Comparison of ENCODE assay signal across 8 cellular contexts in genomic region chr10:88108115-88108610, GRCh38.
A peak's percentile ranks its signal among the peaks of the same experiment; 100 is the strongest.
DNase-seq lines count a peak whose midpoint lies in the region; ATAC-seq, FAIRE-seq and TF ChIP-seq lines count a peak whose summit lies in the region.

No MANE protein-coding gene starts in this region.

- peak overlapping the region; percentile 40 for H3K4me2 ChIP-seq in GM12878 (ENCODE audit: control insufficient read depth, insufficient read depth)

- peak; percentile 41; the same call in 1 of the 2 replicates for TF ChIP-seq RAD21 in GM12878 (IDR thresholded peaks at IDR 0.05; ENCODE audit: insufficient read depth, low read depth, low read length)

- no peak overlapping the region for H3K4me3 ChIP-seq in GM12878

- no peaks in the 10 kb centered on the region; the same call in 1 of the 2 replicates for H3K79me2 ChIP-seq in GM12878 (ENCODE audit: control insufficient read depth, insufficient read depth, low read length)

- CTCF ChIA-PET in GM12878 (lab: Yijun Ruan, JAX): interaction anchor here (0.7 to 2.4 kb wide), 28 partner anchors 9 to 446 kb away, joined by 3 to 29 read pairs (median 6); partner anchors contain the start of genes KLLN and PTEN

- no TSS peak for BruUV-seq in GM12878 (replicated peaks; lab: Mats Ljungman, UMichigan)

- intact Hi-C loops in GM12878 (cut with micrococcal nuclease; ENCODE audit: unreplicated experiment): loop anchor here (1.0 to 2.0 kb wide), 4 partner anchors 17 to 279 kb away; no protein-coding TSS in a partner anchor

- H3K9me3 ChIP-seq in GM12878 (replicated peaks; ENCODE audit: control insufficient read depth, insufficient read depth, low read length): no peaks in the 10 kb centered on the region; the same call in 2 of the 3 replicates

- H3K4me1 ChIP-seq in GM12878 (ENCODE audit: control insufficient read depth, insufficient read depth, low read length): peaks cover 92% of the 10 kb centered on the region

- peak; percentile 34 for ATAC-seq in GM19397 (IDR thresholded peaks at IDR 0.05; ENCODE audit: unreplicated experiment)
- ATAC-seq in GM12878: peak; percentile 56
- ATAC-seq in HG03439 (IDR thresholded peaks at IDR 0.05; ENCODE audit: unreplicated experiment): no peak

- SMC1A ChIA-PET in GM12878 (lab: Charles Lee; ENCODE audit: uncharacterized antibody, unreplicated experiment): interaction anchor here (0.6 to 14.9 kb wide), 31 partner anchors 11 to 444 kb away, joined by 3 to 229 read pairs (median 4); no protein-coding TSS in a partner anchor

- RAD21 ChIA-PET in GM12878 (lab: Charles Lee; ENCODE audit: unreplicated experiment): interaction anchor here (0.7 to 7.4 kb wide), 27 partner anchors 8 to 351 kb away, joined by 3 to 102 read pairs (median 4); partner anchors contain the start of genes ATAD1, KLLN and PTEN

- peak; percentile 76 for FAIRE-seq in GM12878 (lab: Jason Lieb, UNC)

- peak; percentile 69 to 76; a peak in 2 of 4 replicates for TF ChIP-seq EP300 in GM12878 (IDR thresholded peaks at IDR 0.05; ENCODE audit: borderline replicate concordance in 1 of 2, control insufficient read depth in 1 of 2, low read depth in 2 of 2, low read length in 2 of 2)

- DNase-seq in CD1c-positive myeloid dendritic cell (ENCODE audit: extremely low spot score) (peak; percentile 66), HT1080 (ENCODE audit: low read depth) (peak; percentile 11), GM12878 (ENCODE audit: low read depth, low spot score) (peak; percentile 94), dedifferentiated amniotic fluid mesenchymal stem cell (ENCODE audit: extremely low spot score) (no peak), ecto neural progenitor cell (ENCODE audit: low spot score) (no peak), DMS153 treated with DMSO at 0.1 percent for 48 hours (lab: John Stamatoyannopoulos, UW; ENCODE audit: unreplicated experiment) (no peak)

- 0% methylated on average over 2 of the region's 2 CpGs for WGBS in GM12878 (ENCODE audit: insufficient coverage, insufficient replicate concordance, low lambda C conversion rate, missing lambda C conversion rate)

- H3K27me3 ChIP-seq in GM12878 (replicated peaks in 1 of 2; ENCODE audit: control insufficient read depth in 2 of 2, insufficient read depth in 2 of 2, low read length in 1 of 2): no peaks in the 10 kb centered on the region

- peak overlapping the region; percentile 92 for H3K27ac ChIP-seq in GM12878 (ENCODE audit: control insufficient read depth, insufficient read depth)

- H4K20me1 ChIP-seq in GM12878 (ENCODE audit: control insufficient read depth, insufficient read depth): no peaks in the 10 kb centered on the region

- peak; percentile 39 to 46 (median 45); a peak in 5 of 6 replicates for TF ChIP-seq CTCF in GM12878 (IDR thresholded peaks at IDR 0.05 in 2 of 3, conservative IDR thresholded peaks at IDR 0.05 in 1 of 3; ENCODE audit: control insufficient read depth in 2 of 3, extremely low read depth in 1 of 3, insufficient read depth in 1 of 3, low read depth in 3 of 3, low read length in 3 of 3)

- POLR2A ChIA-PET in GM12878 (lab: Charles Lee): interaction anchor here (0.6 to 1.5 kb wide), 8 partner anchors 8 to 279 kb away, joined by 3 to 5 read pairs (median 3); no protein-coding TSS in a partner anchor

- peak overlapping the region; percentile 46; the same call in 1 of the 2 replicates for H3K9ac ChIP-seq in GM12878 (ENCODE audit: control insufficient read depth, insufficient read depth, low read length)

- in situ Hi-C loops in GM12878 (cut with MboI): no loop called here

- no peaks in the 10 kb centered on the region for H3K36me3 ChIP-seq in GM12878 (ENCODE audit: control insufficient read depth in 2 of 2, insufficient read depth in 2 of 2, low read length in 1 of 2)

- H2AFZ ChIP-seq in GM12878 (ENCODE audit: control insufficient read depth, low read depth, low read length): peak overlapping the region; percentile 48; the same call in 1 of the 2 replicates

- TF ChIP-seq POLR2A in GM12878 (IDR thresholded peaks at IDR 0.05; ENCODE audit: low read depth, low read length): no peak

TF ChIP-seq in GM12878, 131 proteins besides CTCF, POLR2A, EP300 and RAD21 (continues in another document):
- TF ChIP-seq, protein P1, sequence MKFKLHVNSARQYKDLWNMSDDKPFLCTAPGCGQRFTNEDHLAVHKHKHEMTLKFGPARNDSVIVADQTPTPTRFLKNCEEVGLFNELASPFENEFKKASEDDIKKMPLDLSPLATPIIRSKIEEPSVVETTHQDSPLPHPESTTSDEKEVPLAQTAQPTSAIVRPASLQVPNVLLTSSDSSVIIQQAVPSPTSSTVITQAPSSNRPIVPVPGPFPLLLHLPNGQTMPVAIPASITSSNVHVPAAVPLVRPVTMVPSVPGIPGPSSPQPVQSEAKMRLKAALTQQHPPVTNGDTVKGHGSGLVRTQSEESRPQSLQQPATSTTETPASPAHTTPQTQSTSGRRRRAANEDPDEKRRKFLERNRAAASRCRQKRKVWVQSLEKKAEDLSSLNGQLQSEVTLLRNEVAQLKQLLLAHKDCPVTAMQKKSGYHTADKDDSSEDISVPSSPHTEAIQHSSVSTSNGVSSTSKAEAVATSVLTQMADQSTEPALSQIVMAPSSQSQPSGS (IDR thresholded peaks at IDR 0.05; ENCODE audit: low read length): peak; percentile 75
- TF ChIP-seq CEBPB (IDR thresholded peaks at IDR 0.05; ENCODE audit: borderline replicate concordance in 1 of 2, low read depth in 2 of 2, low read length in 2 of 2) (no peak), ZSCAN29 (IDR thresholded peaks at IDR 0.05) (no peak), GATAD2B (conservative IDR thresholded peaks at IDR 0.05; ENCODE audit: low read depth) (0 out of 2 replicates have a peak, but pooled peaks have one; percentile 22), TCF3 (IDR thresholded peaks at IDR 0.05; ENCODE audit: borderline replicate concordance, insufficient read depth, low read depth, low read length) (peak; percentile 87), POU2F2 (IDR thresholded peaks at IDR 0.05; ENCODE audit: borderline replicate concordance, low read depth, low read length) (no peak; the same call in 2 of the 3 replicates), MXI1 (IDR thresholded peaks at IDR 0.05; ENCODE audit: low read depth, low read length) (0 out of 2 replicates have a peak, but pooled peaks have one; percentile 19), ATF3 (IDR thresholded peaks at IDR 0.05; ENCODE audit: borderline replicate concordance, extremely low read depth, low read depth, low read length) (no peak), ATF7 (IDR thresholded peaks at IDR 0.05; ENCODE audit: low read depth) (peak; percentile 81), RELA (IDR thresholded peaks at IDR 0.05; ENCODE audit: borderline replicate concordance, partially characterized antibody) (no peak), CREM (IDR thresholded peaks at IDR 0.05; ENCODE audit: low read depth) (peak; percentile 69), MYB (IDR thresholded peaks at IDR 0.05; ENCODE audit: borderline replicate concordance, low read depth, low read length) (no peak), SREBF1 (IDR thresholded peaks at IDR 0.05; ENCODE audit: low read length) (no peak), STAT1 (conservative IDR thresholded peaks at IDR 0.05) (no peak), RAD51 (IDR thresholded peaks at IDR 0.05) (0 out of 2 replicates have a peak, but pooled peaks have one; percentile 16), SMC3 (IDR thresholded peaks at IDR 0.05; ENCODE audit: borderline replicate concordance, low read length) (peak; percentile 12; the same call in 1 of the 2 replicates), TAF1 (IDR thresholded peaks at IDR 0.05; ENCODE audit: borderline replicate concordance, low read depth, low read length) (no peak), ZZZ3 (IDR thresholded peaks at IDR 0.05; ENCODE audit: control insufficient read depth, insufficient read length, low read depth) (no peak), CHD4 (IDR thresholded peaks at IDR 0.05) (no peak), JUND (IDR thresholded peaks at IDR 0.05; ENCODE audit: low read depth, low read length) (no peak), ZNF384 (IDR thresholded peaks at IDR 0.05; ENCODE audit: borderline replicate concordance, low read depth, low read length) (no peak), POLR2AphosphoS5 (IDR thresholded peaks at IDR 0.05; ENCODE audit: low read length) (no peak), PAX8 (IDR thresholded peaks at IDR 0.05) (no peak), NFYA (IDR thresholded peaks at IDR 0.05; ENCODE audit: borderline replicate concordance, low read depth, low read length) (no peak), WRNIP1 (IDR thresholded peaks at IDR 0.05; ENCODE audit: borderline replicate concordance, low read depth, low read length) (no peak), EED (IDR thresholded peaks at IDR 0.05; ENCODE audit: low read depth) (peak; percentile 92)
- TF ChIP-seq, protein P2, sequence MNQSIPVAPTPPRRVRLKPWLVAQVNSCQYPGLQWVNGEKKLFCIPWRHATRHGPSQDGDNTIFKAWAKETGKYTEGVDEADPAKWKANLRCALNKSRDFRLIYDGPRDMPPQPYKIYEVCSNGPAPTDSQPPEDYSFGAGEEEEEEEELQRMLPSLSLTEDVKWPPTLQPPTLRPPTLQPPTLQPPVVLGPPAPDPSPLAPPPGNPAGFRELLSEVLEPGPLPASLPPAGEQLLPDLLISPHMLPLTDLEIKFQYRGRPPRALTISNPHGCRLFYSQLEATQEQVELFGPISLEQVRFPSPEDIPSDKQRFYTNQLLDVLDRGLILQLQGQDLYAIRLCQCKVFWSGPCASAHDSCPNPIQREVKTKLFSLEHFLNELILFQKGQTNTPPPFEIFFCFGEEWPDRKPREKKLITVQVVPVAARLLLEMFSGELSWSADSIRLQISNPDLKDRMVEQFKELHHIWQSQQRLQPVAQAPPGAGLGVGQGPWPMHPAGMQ (IDR thresholded peaks at IDR 0.05; ENCODE audit: borderline replicate concordance): 0 out of 2 replicates have a peak, but pooled peaks have one; percentile 26

Comparison
In these comparisons a context has a peak if more than half of its experiments do, and no peak if none do; other contexts are left out.
1. DNase-seq: peak in CD1c-positive myeloid dendritic cell (single experiment), HT1080 (single experiment) and GM12878 (single experiment); none in dedifferentiated amniotic fluid mesenchymal stem cell (single experiment), ecto neural progenitor cell (single experiment) and DMS153 treated with DMSO at 0.1 percent for 48 hours (single experiment).